Comparison of ENCODE assay signal across 17 cellular contexts in genomic region chr11:47071871-47072270, GRCh38.
DNase-seq lines count a peak whose midpoint lies in the region; ATAC-seq and TF ChIP-seq lines count a peak whose summit lies in the region.
"Had no signal": no experiment of that assay in that cellular context is flagged by ENCODE, and none has a peak within 500 bp of the region (broad histone marks: within the 10 kb centered on the region; RNA-seq: fewer than 3 reads in every experiment).

No MANE protein-coding gene starts in this region.

- H2BK15ac ChIP-seq in mesendoderm (replicated peaks; ENCODE audit: low read depth), result no peak overlapping the region

- TF ChIP-seq POLR2A in testis (IDR thresholded peaks at IDR 0.05), result no peak

- H3K27ac ChIP-seq in mesendoderm (ENCODE audit: low read depth, low read length) (no peak overlapping the region), testis (no peak overlapping the region)
- H3K27ac ChIP-seq: 22Rv1 had no signal

- ATAC-seq in esophagus mucosa, result peak; percentile 71
- ATAC-seq: activated naive CD8-positive, alpha-beta T cell treated with anti-CD3 and anti-CD28 coated beads, Interleukin-2, amount 50 U/mL, for 24 hours had no signal

- H2BK5ac ChIP-seq in mesendoderm (ENCODE audit: low read length), result no peak overlapping the region

- no peak overlapping the region for H3K18ac ChIP-seq in mesendoderm (ENCODE audit: low read length)

- no peak overlapping the region for H3K23ac ChIP-seq in mesendoderm (ENCODE audit: low read length)

- no peak overlapping the region for H3K56ac ChIP-seq in mesendoderm (ENCODE audit: low read length)

- H4K8ac ChIP-seq in mesendoderm (ENCODE audit: low read depth, low read length), result no peak overlapping the region

- no peaks in the 10 kb centered on the region for H3K79me1 ChIP-seq in mesendoderm (ENCODE audit: low read length)

- H3K36me3 ChIP-seq in mesendoderm (ENCODE audit: control insufficient read depth, insufficient read depth, low read length) (no peaks in the 10 kb centered on the region), testis (ENCODE audit: low read depth, missing control alignments) (no peaks in the 10 kb centered on the region)

- no CpG with 5 or more reads among the region's 3 CpGs for WGBS in mesendoderm (ENCODE audit: extremely low coverage, insufficient coverage, low lambda C conversion rate)
- 32 to 55% methylated on average over 3 of the region's 3 CpGs for WGBS in testis, 2 donors

- H3K27me3 ChIP-seq in mesendoderm (ENCODE audit: insufficient read depth, low read length, poor library complexity), result no peaks in the 10 kb centered on the region
- H3K27me3 ChIP-seq in testis, result no peaks in the 10 kb centered on the region

- no peak overlapping the region for H2BK120ac ChIP-seq in mesendoderm (ENCODE audit: low read depth, low read length)

- no peaks in the 10 kb centered on the region for H3K79me2 ChIP-seq in mesendoderm (ENCODE audit: control insufficient read depth, insufficient read depth, low read length)

- no peak overlapping the region for H3K4me3 ChIP-seq in mesendoderm (ENCODE audit: low read length)
- no peak overlapping the region for H3K4me3 ChIP-seq in testis

- no peak overlapping the region for H3K9ac ChIP-seq in mesendoderm (ENCODE audit: low read length)

- no peak overlapping the region for H3K4ac ChIP-seq in mesendoderm (ENCODE audit: low read depth, low read length)

- H2AK5ac ChIP-seq in mesendoderm (ENCODE audit: low read length), result no peak overlapping the region

- intact Hi-C loops in testis (cut with DNase I; ENCODE audit: low total_unique reads), result no loop called here

- H4K5ac ChIP-seq in mesendoderm (ENCODE audit: low read length), result no peak overlapping the region

- no peak overlapping the region for H3K4me2 ChIP-seq in mesendoderm (ENCODE audit: low read length)

- DNase-seq in NCI-H82 (lab: John Stamatoyannopoulos, UW) (peak; percentile 41), NCI-H82 treated with DMSO at 0.1 percent for 48 hours (lab: John Stamatoyannopoulos, UW; ENCODE audit: unreplicated experiment) (no peak), mesendoderm (peak; percentile 63), testis (peak; percentile 57), kidney tubule cell (ENCODE audit: low spot score) (no peak)
- DNase-seq in stimulated activated CD4-positive, alpha-beta T cell treated with anti-CD3 and anti-CD28 coated beads, Interleukin-15, amount 100 ng/mL, for 24 hours, result no peak
- DNase-seq in stimulated activated CD4-positive, alpha-beta T cell treated with anti-CD3 and anti-CD28 coated beads, Interleukin-2, amount 100 ng/mL, for 24 hours, result no peak
- DNase-seq: activated CD4-positive, alpha-beta memory T cell treated with anti-CD3 and anti-CD28 coated beads for 36 hours; activated naive CD8-positive, alpha-beta T cell treated with anti-CD3 and anti-CD28 coated beads, Interleukin-2, amount 50 U/mL, for 24 hours; CD4-positive, CD25-positive, alpha-beta regulatory T cell; GOT3; hippocampal formation; NCI-H187 treated with DMSO at 0.1 percent for 48 hours; NCI-H526 treated with DMSO at 0.1 percent for 48 hours; stimulated activated CD4-positive, alpha-beta T cell treated with anti-CD3 and anti-CD28 coated beads, Interleukin-2, amount 100 ng/mL, for 48 hours had no signal

- peaks cover 6% of the 10 kb centered on the region for H3K4me1 ChIP-seq in mesendoderm (ENCODE audit: control insufficient read depth, low read depth, low read length)
- H3K4me1 ChIP-seq in testis, result no peaks in the 10 kb centered on the region

- TF ChIP-seq CTCF in testis (IDR thresholded peaks at IDR 0.05), result no peak

- no peaks in the 10 kb centered on the region for H3K9me3 ChIP-seq in testis

Comparison
In these comparisons a context has a peak if more than half of its experiments do, and no peak if none do; other contexts are left out.
1. DNase-seq: peak in NCI-H82 (single experiment), mesendoderm (single experiment) and testis (single experiment); none in NCI-H82 treated with DMSO at 0.1 percent for 48 hours (single experiment), stimulated activated CD4-positive, alpha-beta T cell treated with anti-CD3 and anti-CD28 coated beads, Interleukin-15, amount 100 ng/mL, for 24 hours (single experiment), stimulated activated CD4-positive, alpha-beta T cell treated with anti-CD3 and anti-CD28 coated beads, Interleukin-2, amount 100 ng/mL, for 24 hours (0 of 2) and kidney tubule cell (single experiment).